Comparison of ENCODE assay signal across 8 cellular contexts in the genomic region with DNA sequence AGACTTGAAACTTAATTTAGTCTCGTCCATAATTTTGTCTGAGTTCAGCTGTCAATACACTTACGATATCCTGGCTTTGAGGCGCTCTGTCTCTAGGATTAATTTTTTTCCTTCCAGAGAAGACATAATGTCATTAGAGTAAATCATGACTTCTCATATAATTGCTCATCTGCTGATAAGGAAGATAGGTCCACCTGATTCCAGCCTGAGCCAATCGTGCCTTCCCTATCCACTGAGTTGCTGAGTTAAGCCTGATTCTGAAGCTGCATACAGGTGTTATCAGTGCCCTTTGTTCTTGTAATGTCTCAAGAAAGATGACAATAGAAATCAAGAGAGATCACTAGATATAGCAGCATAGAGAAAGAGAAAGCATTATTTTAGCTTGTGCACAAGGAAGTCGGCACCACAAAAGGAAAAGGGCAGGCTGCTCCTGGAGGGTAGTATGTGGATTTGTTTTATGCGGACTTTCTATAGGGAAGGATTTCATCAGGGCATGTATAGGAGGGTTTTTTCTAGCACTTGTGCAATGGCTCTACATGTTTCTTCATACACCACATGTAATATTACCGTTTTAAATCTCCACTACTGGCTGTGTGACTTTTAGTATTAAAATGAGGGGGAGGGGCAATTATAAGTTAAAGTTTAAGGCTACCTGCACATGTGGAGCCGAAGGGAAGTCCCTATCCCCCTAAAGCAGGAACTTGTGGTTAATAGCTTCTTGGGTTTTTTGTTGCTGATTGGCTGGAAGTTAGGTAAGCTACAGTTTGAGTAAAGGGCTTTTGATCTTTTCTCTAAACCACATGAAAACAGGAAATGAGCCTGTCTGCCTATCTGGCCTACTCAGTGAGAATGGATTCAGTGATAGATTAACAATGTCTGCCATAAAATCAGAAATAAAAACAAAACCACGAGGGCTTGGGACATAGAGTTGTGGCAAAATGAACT.
DNase-seq lines count a peak whose midpoint lies in the region; ATAC-seq, FAIRE-seq and TF ChIP-seq lines count a peak whose summit lies in the region.

No MANE protein-coding gene starts in this region.

- peak; percentile 74 for FAIRE-seq in GM12892 (lab: Jason Lieb, UNC)

- peaks cover 37% of the 10 kb centered on the region for H3K9me3 Mint-ChIP-seq in activated T-cell treated with anti-CD3 and anti-CD28 coated beads, Interleukin-2, amount 50 U/mL, for 24 hours
- peaks cover 6 to 40% (median 21%) of the 10 kb centered on the region in 7 donors for H3K9me3 Mint-ChIP-seq in naive B cell

- no peak overlapping the region; the same call in 1 of the 2 replicates for H3K27ac ChIP-seq in KMS-11
- H3K27ac ChIP-seq in osteoblast (ENCODE audit: low read depth, low read length): no peak overlapping the region

- peaks cover 12% of the 10 kb centered on the region for H3K4me1 ChIP-seq in KMS-11 (ENCODE audit: low read depth, poor library complexity, severe bottlenecking)
- H3K4me1 ChIP-seq in osteoblast (ENCODE audit: insufficient read depth, low read length): no peaks in the 10 kb centered on the region

- peak overlapping the region; percentile 45; the same call in 1 of the 2 replicates for H3K4me2 ChIP-seq in KMS-11
- H3K4me2 ChIP-seq in osteoblast (ENCODE audit: insufficient read depth, low read length): no peak overlapping the region

- H4K20me1 ChIP-seq in KMS-11 (ENCODE audit: insufficient read depth): no peaks in the 10 kb centered on the region
- H4K20me1 ChIP-seq in osteoblast (ENCODE audit: insufficient read depth, low read length): no peaks in the 10 kb centered on the region

- TF ChIP-seq CTCF in KMS-11 (conservative IDR thresholded peaks at IDR 0.05; ENCODE audit: low read depth, low read length): no peak
- TF ChIP-seq CTCF in osteoblast (IDR thresholded peaks at IDR 0.05; ENCODE audit: extremely low read depth, low read depth, low read length): no peak

- H3K4me3 Mint-ChIP-seq in activated T-cell treated with anti-CD3 and anti-CD28 coated beads, Interleukin-2, amount 50 U/mL, for 24 hours: peak overlapping the region; percentile 63
- peak overlapping the region; percentile 62 to 90 (median 80) for H3K4me3 Mint-ChIP-seq in naive B cell

- peak; percentile 96 for ATAC-seq in GM21737 (IDR thresholded peaks at IDR 0.05; ENCODE audit: unreplicated experiment)
- ATAC-seq in naive B cell (ENCODE audit: low read depth in 2 of 2): peak; percentile 96 to 97

- H3K4me1 Mint-ChIP-seq in activated T-cell treated with anti-CD3 and anti-CD28 coated beads, Interleukin-2, amount 50 U/mL, for 24 hours (ENCODE audit: low read depth): peaks cover 22% of the 10 kb centered on the region
- peaks cover 15 to 22% (median 16%) of the 10 kb centered on the region in 3 donors for H3K4me1 Mint-ChIP-seq in naive B cell

- H3K27ac Mint-ChIP-seq in activated T-cell treated with anti-CD3 and anti-CD28 coated beads, Interleukin-2, amount 50 U/mL, for 24 hours: peak overlapping the region; percentile 95
- peak overlapping the region; percentile 79 to 99 (median 92) for H3K27ac Mint-ChIP-seq in naive B cell

- H3K27me3 Mint-ChIP-seq in activated T-cell treated with anti-CD3 and anti-CD28 coated beads, Interleukin-2, amount 50 U/mL, for 24 hours: no peaks in the 10 kb centered on the region
- no peaks in the 10 kb centered on the region for H3K27me3 Mint-ChIP-seq in naive B cell

- H3K79me2 ChIP-seq in KMS-11 (ENCODE audit: insufficient read depth, low read depth) (no peaks in the 10 kb centered on the region), osteoblast (ENCODE audit: insufficient read depth, low read length) (no peaks in the 10 kb centered on the region)

- H2AFZ ChIP-seq in KMS-11 (ENCODE audit: low read depth) (peak overlapping the region; percentile 61), osteoblast (ENCODE audit: low read length) (no peak overlapping the region)

- no peaks in the 10 kb centered on the region for H3K9me3 ChIP-seq in osteoblast (ENCODE audit: low read depth, low read length)

- no peak for TF ChIP-seq POLR2A in GM12892 (IDR thresholded peaks at IDR 0.05; ENCODE audit: low read depth, low read length)

- H3K36me3 ChIP-seq in KMS-11 (ENCODE audit: insufficient read depth) (no peaks in the 10 kb centered on the region), osteoblast (ENCODE audit: insufficient read depth, low read length) (no peaks in the 10 kb centered on the region)

- H3K4me3 ChIP-seq in KMS-11 (IDR thresholded peaks at IDR 0.05; ENCODE audit: insufficient read depth, low read depth, low read length) (no peak overlapping the region), osteoblast (ENCODE audit: insufficient read depth, low read length) (no peak overlapping the region)

- no peak overlapping the region for H3K9ac ChIP-seq in KMS-11

- DNase-seq in GM12892 (ENCODE audit: insufficient read length) (no peak), naive B cell (peak; percentile 82), osteoblast (ENCODE audit: insufficient read length, low spot score, missing footprints) (no peak), NCI-H526 treated with DMSO at 0.1 percent for 48 hours (lab: John Stamatoyannopoulos, UW) (no peak), hepatic stellate cell (ENCODE audit: low spot score) (no peak)
- no peak for DNase-seq in activated T-cell treated with anti-CD3 and anti-CD28 coated beads, Interleukin-2, amount 50 U/mL, for 24 hours

- H3K27me3 ChIP-seq in KMS-11 (ENCODE audit: insufficient read depth, low read depth) (no peaks in the 10 kb centered on the region), osteoblast (ENCODE audit: insufficient read depth, low read length) (no peaks in the 10 kb centered on the region)

- H3K36me3 Mint-ChIP-seq in activated T-cell treated with anti-CD3 and anti-CD28 coated beads, Interleukin-2, amount 50 U/mL, for 24 hours (ENCODE audit: low read depth): peaks cover 20% of the 10 kb centered on the region
- peaks cover 21 to 28% of the 10 kb centered on the region in 2 donors for H3K36me3 Mint-ChIP-seq in naive B cell
